Comparison of ENCODE assay signal across 25 cellular contexts in genomic region chr9:121862973-121863372, GRCh38.
"Had no signal": no experiment of that assay in that cellular context is flagged by ENCODE, and none has a peak within 500 bp of the region (broad histone marks: within the 10 kb centered on the region; RNA-seq: fewer than 3 reads in every experiment).

No MANE protein-coding gene starts in this region.

- H3K4me3 ChIP-seq: ascending aorta, body of pancreas, SJCRH30 had no signal

- H3K36me3 ChIP-seq: SJCRH30 had no signal

- H3K4me1 ChIP-seq: body of pancreas had no signal

- H3K9me3 ChIP-seq: ascending aorta, body of pancreas, SJCRH30, SK-N-SH had no signal

- H3K27ac ChIP-seq: ascending aorta, body of pancreas, SJCRH30 had no signal

- DNase-seq: activated CD4-positive, alpha-beta T cell treated with anti-CD3 and anti-CD28 coated beads for 48 hours; activated CD4-positive, alpha-beta T cell treated with anti-CD3 and anti-CD28 coated beads, Interleukin-2, amount 50 U/mL, for 4 hours; activated CD4-positive, CD25-positive, alpha-beta regulatory T cell treated with anti-CD3 and anti-CD28 coated beads, Interleukin-2, amount 50 U/mL, for 72 hours; activated CD8-positive, alpha-beta memory T cell treated with anti-CD3 and anti-CD28 coated beads, Interleukin-2, amount 10 ng/mL, durations not matched to agents 7 days and 5 days; activated effector memory CD4-positive, alpha-beta T cell treated with anti-CD3 and anti-CD28 coated beads, Interleukin-2, amount 50 U/mL, for 16 hours; activated naive CD4-positive, alpha-beta T cell treated with Interleukin-2 at 50 U/mL for 16 hours; activated naive CD8-positive, alpha-beta T cell treated with anti-CD3 and anti-CD28 coated beads, Interleukin-2, amount 50 U/mL, for 24 hours; activated T-cell treated with anti-CD3 and anti-CD28 coated beads, Interleukin-2, amount 50 U/mL, for 24 hours; amniotic stem cell; body of pancreas; KG1; NCI-H1048; NCI-H1417; NCI-H1694; NCI-H2029; NCI-H2107; NCI-H345; NCI-H510A; NCI-H526 treated with DMSO at 0.1 percent for 48 hours; NCI-H82; Right ventricle myocardium superior; RPMI8226; SJCRH30; SK-N-SH had no signal

- H3K27me3 ChIP-seq: ascending aorta, body of pancreas, SJCRH30 had no signal
